In the genomic region with DNA sequence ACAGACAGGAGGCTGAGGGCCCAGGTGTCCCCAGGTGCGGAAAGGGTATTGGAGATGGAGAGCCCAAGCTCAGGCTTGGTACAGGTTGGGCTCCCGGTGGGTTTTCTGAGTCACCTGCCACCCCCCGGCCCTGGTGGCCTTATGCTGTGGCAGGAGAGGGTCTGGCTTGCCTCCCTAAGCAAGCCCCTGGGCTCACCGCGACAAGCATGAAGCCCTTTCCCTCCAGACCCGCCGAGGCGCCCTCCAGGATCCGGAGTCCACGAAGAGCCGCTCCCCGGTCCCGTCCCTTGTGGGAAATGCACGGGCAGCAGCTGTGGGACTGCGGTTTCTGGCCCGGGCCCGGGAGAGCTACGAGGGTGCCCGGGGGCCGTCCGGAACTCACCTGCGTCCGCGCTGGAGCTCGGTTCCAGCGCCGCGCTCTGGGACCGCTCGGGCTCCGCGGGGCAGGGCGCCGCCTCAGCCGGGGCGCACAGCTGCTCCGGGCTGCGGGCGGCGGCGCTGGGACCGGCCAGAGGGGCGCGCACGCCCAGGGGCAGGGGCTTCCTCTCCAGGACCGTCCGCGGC, we compare ENCODE assay signal across 7 cellular contexts. TPM values are rescaled to one million over a fixed set of nuclear protein-coding genes. Genes with fewer than 3 reads are reported as not detected.
DNase-seq lines count a peak whose midpoint lies in the region; ATAC-seq and TF ChIP-seq lines count a peak whose summit lies in the region.

No MANE protein-coding gene starts in this region.

- no peaks in the 10 kb centered on the region for H3K36me3 ChIP-seq in ovary

- no peaks in the 10 kb centered on the region for H3K4me1 ChIP-seq in ovary (ENCODE audit: insufficient read depth)

- TF ChIP-seq POLR2A in ovary (IDR thresholded peaks at IDR 0.05) = no peak

- peak overlapping the region; percentile 62 for H3K4me3 Mint-ChIP-seq in neural crest cell

- TF ChIP-seq EP300 in ovary (IDR thresholded peaks at IDR 0.05) = no peak

- peaks cover 24% of the 10 kb centered on the region for H3K27me3 Mint-ChIP-seq in neural crest cell (ENCODE audit: low read depth)

- no peak overlapping the region for H3K27ac ChIP-seq in ovary

- intact Hi-C loops in ovary (cut with DNase I) = loop anchor here in 1 of 4 donors (5.0 kb wide), 1 partner anchor 42 kb away; a partner anchor contains a TSS

- in situ Hi-C loops in astrocyte of the cerebellum (cut with HindIII; ENCODE audit: low sequenced_read_pairs) = no loop called here

- H3K36me3 Mint-ChIP-seq in neural crest cell (ENCODE audit: low read depth) = no peaks in the 10 kb centered on the region

- no peak for TF ChIP-seq CTCF in astrocyte of the cerebellum (IDR thresholded peaks at IDR 0.05; ENCODE audit: low read depth, low read length, missing control alignments)
- no peak for TF ChIP-seq CTCF in neural crest cell (conservative IDR thresholded peaks at IDR 0.05)
- TF ChIP-seq CTCF in ovary (IDR thresholded peaks at IDR 0.05) = no peak

- no peak for DNase-seq in astrocyte of the cerebellum (ENCODE audit: low read depth)
- DNase-seq in neural crest cell (ENCODE audit: low read depth, low spot score) = no peak
- DNase-seq in ovary = no peak
- no peak for DNase-seq in NCI-H1436 (lab: John Stamatoyannopoulos, UW)

- H3K4me1 Mint-ChIP-seq in neural crest cell = peaks cover 14% of the 10 kb centered on the region

- no peaks in the 10 kb centered on the region for H3K9me3 ChIP-seq in ovary

- H3K4me3 ChIP-seq in astrocyte of the cerebellum (ENCODE audit: low read depth, low read length) = peak overlapping the region; percentile 16
- no peak overlapping the region for H3K4me3 ChIP-seq in ovary

- 4 to 13% (median 5%) methylated on average over 9 to 48 of the region's 48 CpGs for WGBS in ovary, 3 donors

- H3K27ac Mint-ChIP-seq in neural crest cell (ENCODE audit: unreplicated experiment) = no peak overlapping the region

- H3K9me3 Mint-ChIP-seq in neural crest cell = no peaks in the 10 kb centered on the region

- H3K27me3 ChIP-seq in ovary = peaks cover 4% of the 10 kb centered on the region

- ATAC-seq in GM19025 (IDR thresholded peaks at IDR 0.05; ENCODE audit: low read depth, unreplicated experiment) (peak; percentile 8), HG03159 (IDR thresholded peaks at IDR 0.05; ENCODE audit: unreplicated experiment) (peak; percentile 22), GM21786 (IDR thresholded peaks at IDR 0.05; ENCODE audit: unreplicated experiment) (no peak)

RNA-seq across cellular contexts. Expression of a gene that starts 0.8 kb away (rescaled TPM):
- total RNA-seq in neural crest cell = 29.8 and 31.1 TPM in 2 replicates
- under 1 TPM in 5 of 7 donors, not detected in 2; 0.24 to 0.62 (median 0.37) TPM for total RNA-seq in ovary
- under 1 TPM; 0.10 to 0.15 TPM for polyA plus RNA-seq in ovary

RNA-seq across cellular contexts. Expression of a gene that starts 7.7 kb away (rescaled TPM):
- total RNA-seq in neural crest cell = 2.6 and 2.9 TPM in 2 replicates
- 1 to 10 TPM; 1.3 to 6.3 (median 4.1) TPM for total RNA-seq in ovary
- 1 to 10 TPM; 3.0 to 4.1 TPM for polyA plus RNA-seq in ovary

RNA-seq across cellular contexts. Expression of a gene that starts 15.7 kb away (rescaled TPM):
- total RNA-seq in neural crest cell = not detected in 2 replicates
- 1 to 10 TPM in 4 of 7 donors, under 1 TPM in 3; 0.12 to 5.1 (median 1.0) TPM for total RNA-seq in ovary
- polyA plus RNA-seq in ovary = under 1 TPM; 0.32 to 0.82 TPM

RNA-seq across cellular contexts. Expression of a gene that starts 17.2 kb away (rescaled TPM):
- total RNA-seq in neural crest cell = 50.4 and 54.0 TPM in 2 replicates
- 10 to 100 TPM; 30.2 to 55.1 (median 38.6) TPM for total RNA-seq in ovary
- 100 to 1,000 TPM in 1 of 2 donors, 10 to 100 TPM in 1; 44.0 to 109 TPM for polyA plus RNA-seq in ovary

RNA-seq across cellular contexts. Expression of a gene that starts 23.6 kb away (rescaled TPM):
- total RNA-seq in neural crest cell = 54.7 and 61.1 TPM in 2 replicates
- 100 to 1,000 TPM in 2 of 7 donors, 10 to 100 TPM in 5; 22.3 to 112 (median 49.9) TPM for total RNA-seq in ovary
- 10 to 100 TPM in 1 of 2 donors, 1 to 10 TPM in 1; 2.1 to 67.9 TPM for polyA plus RNA-seq in ovary

Comparison
In these comparisons a context has a peak if more than half of its experiments do, and no peak if none do; other contexts are left out.
1. RNA of a gene that starts 0.8 kb away (total RNA-seq): 29.8 to 31.1 TPM in neural crest cell; 0.24 to 0.62 TPM in ovary; every median in the first group is over 10 times any median in the second.